ENCODE assay signal across 8 cellular contexts in the genomic region with DNA sequence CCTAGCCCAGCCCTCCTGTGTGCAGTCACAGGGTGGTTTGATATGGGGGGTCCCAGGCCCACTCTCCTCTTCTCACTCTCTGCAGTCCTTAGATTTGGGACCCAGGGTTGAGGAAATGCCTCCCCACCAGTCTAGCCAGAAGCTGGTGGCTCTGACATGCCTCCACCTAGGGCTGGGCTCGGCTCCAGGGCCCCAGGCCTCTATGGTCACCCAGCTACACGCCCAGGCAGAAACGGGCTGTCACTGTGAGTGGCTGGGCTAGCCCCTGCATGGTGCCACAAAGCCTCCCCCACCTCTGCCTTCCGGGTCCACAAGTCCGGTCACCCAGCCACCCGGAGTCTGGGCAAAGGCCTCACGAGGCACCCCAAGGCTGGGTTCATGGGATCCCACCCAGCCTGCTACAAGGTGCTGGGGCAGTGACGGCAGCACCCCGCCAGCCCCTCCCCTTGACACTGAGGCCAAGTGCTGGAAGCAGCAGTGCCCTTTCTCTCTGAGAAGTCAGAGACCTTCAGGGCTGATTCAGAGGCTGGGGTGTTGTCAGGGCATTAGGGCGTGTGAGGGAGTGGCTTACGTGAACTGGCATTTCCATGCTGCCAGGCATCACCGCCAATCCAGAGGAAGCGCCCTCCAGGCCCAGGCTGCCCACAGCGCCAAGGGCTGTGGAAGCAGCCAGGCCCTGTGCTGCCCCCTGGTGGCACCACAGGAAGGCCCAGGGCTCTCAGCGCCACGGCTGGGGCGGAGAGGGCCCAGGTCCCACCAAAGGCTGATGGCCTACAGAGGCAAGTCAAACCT.
DNase-seq lines count a peak whose midpoint lies in the region; ATAC-seq lines count a peak whose summit lies in the region.

No MANE protein-coding gene starts in this region.

- H3K27ac Mint-ChIP-seq in memory B cell, result peak overlapping the region; percentile 89

- peaks cover 8% of the 10 kb centered on the region for H3K36me3 Mint-ChIP-seq in memory B cell

- no peaks in the 10 kb centered on the region for H3K9me3 Mint-ChIP-seq in memory B cell

- H3K4me3 Mint-ChIP-seq in memory B cell, result peak overlapping the region; percentile 92

- DNase-seq in DMS79 treated with DMSO at 0.1 percent for 48 hours (lab: John Stamatoyannopoulos, UW) (peak; percentile 84), HS-27A (ENCODE audit: low read depth) (peak; percentile 92), NOMO-1 (lab: John Stamatoyannopoulos, UW; ENCODE audit: unreplicated experiment in 2 of 2) (peak; percentile 90 to 94), memory B cell (ENCODE audit: low spot score in 2 of 2) (peak; percentile 88 to 93)
- DNase-seq in activated CD8-positive, alpha-beta memory T cell treated with anti-CD3 and anti-CD28 coated beads for 4 hours (ENCODE audit: low read depth in 2 of 2), result peak; percentile 74 to 82
- DNase-seq in effector CD8-positive, alpha-beta T cell (lab: John Stamatoyannopoulos, UW), result peak; percentile 81
- DNase-seq in stimulated activated CD4-positive, alpha-beta T cell treated with anti-CD3 and anti-CD28 coated beads, TNF-alpha, amount 100 ng/mL, for 4 hours (ENCODE audit: low read depth in 3 of 3), result peak; percentile 76 to 83 (median 82)

- ATAC-seq in memory B cell (ENCODE audit: low read depth) (peak; percentile 44), HG03097 (IDR thresholded peaks at IDR 0.05; ENCODE audit: low FRiP score, unreplicated experiment) (no peak)

- H3K4me1 Mint-ChIP-seq in memory B cell, result peaks cover 33% of the 10 kb centered on the region

- peaks cover under 1% of the 10 kb centered on the region for H3K27me3 Mint-ChIP-seq in memory B cell
